18 cellular contexts compared by ENCODE assay signal in genomic region chr2:168748461-168748860, GRCh38. TPM values are rescaled to one million over a fixed set of nuclear protein-coding genes. Genes with fewer than 3 reads are reported as not detected.
A peak's percentile ranks its signal among the peaks of the same experiment; 100 is the strongest.
DNase-seq lines count a peak whose midpoint lies in the region; ATAC-seq and TF ChIP-seq lines count a peak whose summit lies in the region.
"Had no signal": no experiment of that assay in that cellular context is flagged by ENCODE, and none has a peak within 500 bp of the region (broad histone marks: within the 10 kb centered on the region; RNA-seq: fewer than 3 reads in every experiment).

No MANE protein-coding gene starts in this region.

- H3K27me3 Mint-ChIP-seq in CD4-positive, alpha-beta memory T cell: no peaks in the 10 kb centered on the region
- H3K27me3 Mint-ChIP-seq in T-helper 17 cell: no peaks in the 10 kb centered on the region
- no peaks in the 10 kb centered on the region for H3K27me3 Mint-ChIP-seq in naive thymus-derived CD8-positive, alpha-beta T cell

- CTCF ChIA-PET in CD4-positive, alpha-beta memory T cell (lab: Charles Lee; ENCODE audit: partially characterized antibody): interaction anchor here (1.5 to 4.0 kb wide), 3 partner anchors 10 to 401 kb away, joined by 3 to 16 read pairs (median 7); no protein-coding TSS in a partner anchor

- peak overlapping the region in 6 of 7 donors; percentile 55 to 84 (median 68) for H3K27ac Mint-ChIP-seq in CD4-positive, alpha-beta memory T cell
- peak overlapping the region; percentile 29 for H3K27ac Mint-ChIP-seq in T-helper 17 cell
- peak overlapping the region; percentile 37 to 85 (median 76) for H3K27ac Mint-ChIP-seq in naive thymus-derived CD8-positive, alpha-beta T cell

- peaks cover 48 to 61% (median 57%) of the 10 kb centered on the region in 4 donors for H3K4me1 Mint-ChIP-seq in CD4-positive, alpha-beta memory T cell
- peaks cover 44% of the 10 kb centered on the region for H3K4me1 Mint-ChIP-seq in T-helper 17 cell
- peaks cover 32 to 60% (median 55%) of the 10 kb centered on the region in 4 donors for H3K4me1 Mint-ChIP-seq in naive thymus-derived CD8-positive, alpha-beta T cell

- POLR2A ChIA-PET in CD4-positive, alpha-beta memory T cell (lab: Charles Lee; ENCODE audit: partially characterized antibody): interaction anchor here (1.2 kb wide), 1 partner anchor 28 kb away, joined by 3 read pairs; no protein-coding TSS in a partner anchor
- POLR2A ChIA-PET in naive thymus-derived CD8-positive, alpha-beta T cell (lab: Charles Lee): interaction anchor here (1.6 kb wide), 1 partner anchor 9 kb away, joined by 3 read pairs; no protein-coding TSS in a partner anchor

- no peak overlapping the region for H3K27ac ChIP-seq in CD4-positive, alpha-beta memory T cell (ENCODE audit: low read depth, low read length)
- H3K27ac ChIP-seq: RWPE1 had no signal

- intact Hi-C loops in CD4-positive, alpha-beta memory T cell (cut with micrococcal nuclease): no loop called here
- intact Hi-C loops in head of caudate nucleus (cut with DNase I): no loop called here

- peaks cover 52% of the 10 kb centered on the region for H3K4me1 ChIP-seq in CD4-positive, alpha-beta memory T cell (ENCODE audit: insufficient read depth, low read length)

- no peaks in the 10 kb centered on the region for H3K9me3 ChIP-seq in CD4-positive, alpha-beta memory T cell (ENCODE audit: control insufficient read depth in 1 of 2, low read length in 2 of 2)
- no peaks in the 10 kb centered on the region for H3K9me3 ChIP-seq in T-helper 17 cell (ENCODE audit: control insufficient read depth, low read length, poor library complexity, severe bottlenecking)
- H3K9me3 ChIP-seq: Caco-2 had no signal

- peaks cover 0 to 5% of the 10 kb centered on the region in 2 donors for H3K36me3 Mint-ChIP-seq in CD4-positive, alpha-beta memory T cell
- H3K36me3 Mint-ChIP-seq in T-helper 17 cell (ENCODE audit: low read depth): peaks cover 2% of the 10 kb centered on the region
- H3K36me3 Mint-ChIP-seq in naive thymus-derived CD8-positive, alpha-beta T cell: peaks cover 0 to 13% (median 11%) of the 10 kb centered on the region in 3 donors

- H3K27me3 ChIP-seq in CD4-positive, alpha-beta memory T cell (ENCODE audit: insufficient read depth, low read length): no peaks in the 10 kb centered on the region

- no peak overlapping the region for H3K4me3 ChIP-seq in CD4-positive, alpha-beta memory T cell (ENCODE audit: low read length in 2 of 2)
- H3K4me3 ChIP-seq in LNCaP clone FGC (ENCODE audit: low read depth, low read length): no peak overlapping the region

- H3K36me3 ChIP-seq in CD4-positive, alpha-beta memory T cell (ENCODE audit: insufficient read depth, low read length): no peaks in the 10 kb centered on the region

- peak overlapping the region in 1 of 8 donors; percentile 10 for H3K4me3 Mint-ChIP-seq in CD4-positive, alpha-beta memory T cell
- no peak overlapping the region for H3K4me3 Mint-ChIP-seq in T-helper 17 cell
- peak overlapping the region in 3 of 10 donors; percentile 25 to 73 (median 43) for H3K4me3 Mint-ChIP-seq in naive thymus-derived CD8-positive, alpha-beta T cell

- H3K9me3 Mint-ChIP-seq in CD4-positive, alpha-beta memory T cell: peaks cover 0 to 4% (median 0%) of the 10 kb centered on the region in 8 donors
- H3K9me3 Mint-ChIP-seq in naive thymus-derived CD8-positive, alpha-beta T cell: no peaks in the 10 kb centered on the region

- no peak for ATAC-seq in T-helper 17 cell
- no peak for ATAC-seq in naive thymus-derived CD8-positive, alpha-beta T cell

- TF ChIP-seq CTCF in LNCaP clone FGC (IDR thresholded peaks at IDR 0.05; ENCODE audit: control insufficient read depth, extremely low read depth, insufficient read depth): no peak

- no peak for DNase-seq in CD4-positive, alpha-beta memory T cell
- DNase-seq in LNCaP clone FGC (ENCODE audit: low read depth): peak; percentile 41
- no peak for DNase-seq in T-helper 17 cell
- DNase-seq in naive thymus-derived CD8-positive, alpha-beta T cell: no peak
- no peak for DNase-seq in SW 1271 (lab: John Stamatoyannopoulos, UW)
- no peak for DNase-seq in head of caudate nucleus
- DNase-seq in NCI-H187 (lab: John Stamatoyannopoulos, UW): no peak
- no peak for DNase-seq in Kasumi-1 (lab: John Stamatoyannopoulos, UW)
- DNase-seq: C1 segment of cervical spinal cord, Caco-2, DMS153, EL, H7, MV-4-11, NCI-H1436 treated with DMSO at 0.1 percent for 48 hours, NCI-H2107 had no signal

RNA-seq across cellular contexts. Expression of gene NOSTRIN, which starts 54.0 kb away (rescaled TPM):
- not detected for total RNA-seq in CD4-positive, alpha-beta memory T cell
- not detected for polyA plus RNA-seq in CD4-positive, alpha-beta memory T cell
- total RNA-seq in T-helper 17 cell: not detected
- total RNA-seq in naive thymus-derived CD8-positive, alpha-beta T cell: under 1 TPM in 1 of 2 experiments, not detected in 1; 0.55 TPM
- polyA plus RNA-seq in naive thymus-derived CD8-positive, alpha-beta T cell: not detected
- total RNA-seq: A673, H7 had no signal
